8 cellular contexts compared by ENCODE assay signal in the genomic region with DNA sequence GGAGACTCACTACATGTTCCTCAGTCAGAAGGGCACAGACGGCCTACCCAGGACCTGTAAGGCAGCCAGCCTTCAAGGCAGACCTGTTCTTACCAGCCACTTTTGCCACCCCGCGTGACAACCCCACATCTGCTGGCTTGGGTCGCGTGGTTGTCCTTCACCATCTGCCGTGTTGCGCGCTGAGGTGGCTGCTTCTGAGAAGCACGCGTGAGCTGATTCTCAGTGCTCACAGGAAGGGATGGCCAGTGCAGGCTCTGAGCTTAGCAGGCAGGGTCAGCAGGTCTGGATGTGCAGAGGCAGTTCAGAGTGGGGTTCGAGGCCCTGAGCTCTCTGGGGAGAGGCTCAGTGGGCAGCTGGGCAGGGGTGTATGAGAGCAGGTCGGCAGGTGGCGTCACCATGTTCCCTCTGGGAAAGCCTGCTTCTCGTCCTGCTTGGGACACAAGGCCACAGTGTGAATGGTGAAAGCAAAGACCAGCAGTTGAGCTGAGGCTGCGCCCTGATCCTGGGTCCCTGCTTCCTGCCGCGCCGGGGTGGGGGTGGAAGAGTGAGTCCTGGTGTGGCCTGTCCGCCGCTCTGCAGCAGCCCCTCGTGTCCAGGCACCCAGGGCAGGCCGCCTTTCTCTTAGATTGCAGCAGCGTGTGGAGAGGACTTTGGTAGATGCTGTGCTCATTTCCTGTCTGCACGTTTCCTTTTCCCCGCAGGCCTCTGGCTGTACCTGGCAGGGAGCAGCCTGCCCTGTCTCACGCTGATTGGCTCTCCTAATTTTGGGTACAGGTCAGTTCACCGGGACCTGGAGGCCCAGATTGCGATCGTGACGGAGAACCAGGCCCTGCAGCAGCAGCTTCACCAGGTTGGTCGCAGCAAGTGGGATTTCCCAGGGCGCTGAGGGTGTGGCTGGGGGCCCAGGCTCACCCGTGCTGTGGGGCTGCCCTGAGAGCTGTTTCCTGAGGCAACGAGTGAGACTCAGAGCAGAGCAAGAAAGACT. TPM values are rescaled to one million over a fixed set of nuclear protein-coding genes. Genes with fewer than 3 reads are reported as not detected.
DNase-seq lines count a peak whose midpoint lies in the region; ATAC-seq and TF ChIP-seq lines count a peak whose summit lies in the region.

No MANE protein-coding gene starts in this region.

- peaks cover 9% of the 10 kb centered on the region for H3K79me2 ChIP-seq in trophoblast cell (ENCODE audit: control insufficient read depth, insufficient read depth, low read length, poor library complexity)

- intact Hi-C loops in heart left ventricle (cut with DNase I), result loop anchor here in 3 of 10 donors (5.0 kb wide), 1 partner anchor 32 kb away; no protein-coding TSS in a partner anchor
- intact Hi-C loops in Right ventricle myocardium superior (cut with DNase I), result no loop called here
- intact Hi-C loops in dendritic cell treated with granulocyte-macrophage colony-stimulating factor and Interleukin-4, amounts not matched to agents 40 ng/mL and 50 ng/mL, for 4 days (cut with micrococcal nuclease), result no loop called here
- intact Hi-C loops in upper lobe of right lung (cut with DNase I), result no loop called here

- H3K4me3 ChIP-seq in heart left ventricle, result peak overlapping the region in 1 of 12 donors; percentile 25
- H3K4me3 ChIP-seq in trophoblast cell (ENCODE audit: low read depth, low read length), result no peak overlapping the region
- H3K4me3 ChIP-seq in upper lobe of right lung, result no peak overlapping the region
- no peak overlapping the region for H3K4me3 ChIP-seq in coronary artery

- TF ChIP-seq POLR2A in heart left ventricle (IDR thresholded peaks at IDR 0.05), result no peak

- H3K27me3 Mint-ChIP-seq in dendritic cell treated with granulocyte-macrophage colony-stimulating factor and Interleukin-4, amounts not matched to agents 40 ng/mL and 50 ng/mL, for 4 days, result no peaks in the 10 kb centered on the region

- H3K79me1 ChIP-seq in trophoblast cell (ENCODE audit: low read length), result peaks cover 28% of the 10 kb centered on the region

- peak overlapping the region; percentile 30 for H3K4me3 Mint-ChIP-seq in dendritic cell treated with granulocyte-macrophage colony-stimulating factor and Interleukin-4, amounts not matched to agents 40 ng/mL and 50 ng/mL, for 4 days

- H4K91ac ChIP-seq in trophoblast cell (ENCODE audit: low read depth, low read length), result peak overlapping the region; percentile 41

- no peak overlapping the region for H4K12ac ChIP-seq in trophoblast cell (ENCODE audit: low read depth, low read length)

- H4K8ac ChIP-seq in trophoblast cell (ENCODE audit: low read depth, low read length), result no peak overlapping the region

- H2BK12ac ChIP-seq in trophoblast cell (ENCODE audit: low read length), result peak overlapping the region; percentile 47

- WGBS in heart left ventricle, 4 donors, result 66 to 73% (median 70%) methylated on average over 20 to 34 of the region's 34 CpGs
- no CpG with 5 or more reads among the region's 34 CpGs for WGBS in trophoblast cell (ENCODE audit: extremely low coverage, insufficient coverage, insufficient read length)

- peak overlapping the region; percentile 35 for H3K14ac ChIP-seq in trophoblast cell (ENCODE audit: low read length)

- H2BK120ac ChIP-seq in trophoblast cell (ENCODE audit: insufficient read depth, low read length, poor library complexity), result peak overlapping the region; percentile 54

- H3K27me3 ChIP-seq in heart left ventricle (no peaks in the 10 kb centered on the region), trophoblast cell (ENCODE audit: insufficient read depth, low read length) (no peaks in the 10 kb centered on the region), upper lobe of right lung (no peaks in the 10 kb centered on the region)

- H3K9me3 ChIP-seq in heart left ventricle (no peaks in the 10 kb centered on the region), trophoblast cell (ENCODE audit: insufficient read depth, low read depth, low read length) (no peaks in the 10 kb centered on the region), upper lobe of right lung (no peaks in the 10 kb centered on the region)

- peak overlapping the region; percentile 88 for H3K27ac Mint-ChIP-seq in dendritic cell treated with granulocyte-macrophage colony-stimulating factor and Interleukin-4, amounts not matched to agents 40 ng/mL and 50 ng/mL, for 4 days

- H2BK5ac ChIP-seq in trophoblast cell (ENCODE audit: low read depth, low read length, poor library complexity), result peak overlapping the region; percentile 41

- peaks cover 7 to 93% (median 76%) of the 10 kb centered on the region in 12 donors for H3K4me1 ChIP-seq in heart left ventricle
- H3K4me1 ChIP-seq in trophoblast cell (ENCODE audit: control insufficient read depth in 1 of 2, insufficient read depth in 2 of 2, low read length in 2 of 2), result peaks cover 39 to 50% of the 10 kb centered on the region in 2 experiments
- H3K4me1 ChIP-seq in upper lobe of right lung, result peaks cover 91% of the 10 kb centered on the region

- no peak for ATAC-seq in heart left ventricle
- ATAC-seq in Right ventricle myocardium superior (ENCODE audit: poor library complexity), result no peak
- no peak for ATAC-seq in upper lobe of right lung

- peaks cover 84% of the 10 kb centered on the region for H3K4me1 Mint-ChIP-seq in dendritic cell treated with granulocyte-macrophage colony-stimulating factor and Interleukin-4, amounts not matched to agents 40 ng/mL and 50 ng/mL, for 4 days (ENCODE audit: low read depth)

- peaks cover 83% of the 10 kb centered on the region for H3K36me3 Mint-ChIP-seq in dendritic cell treated with granulocyte-macrophage colony-stimulating factor and Interleukin-4, amounts not matched to agents 40 ng/mL and 50 ng/mL, for 4 days (ENCODE audit: low read depth)

- no peak overlapping the region for H2AFZ ChIP-seq in trophoblast cell (ENCODE audit: insufficient read depth, low read length, poor library complexity)

- H3K18ac ChIP-seq in trophoblast cell (ENCODE audit: low read length), result peak overlapping the region; percentile 66

- H3K4ac ChIP-seq in trophoblast cell (ENCODE audit: low read depth, low read length), result peak overlapping the region; percentile 18

- peak overlapping the region; percentile 50 for H2AK5ac ChIP-seq in trophoblast cell (ENCODE audit: low read length)

- DNase-seq in heart left ventricle (no peak), Right ventricle myocardium superior (no peak), trophoblast cell (no peak), upper lobe of right lung (no peak), RKO (ENCODE audit: low spot score) (no peak), LoVo (ENCODE audit: low spot score) (no peak), coronary artery (ENCODE audit: low spot score) (no peak)

- H3K9me3 Mint-ChIP-seq in dendritic cell treated with granulocyte-macrophage colony-stimulating factor and Interleukin-4, amounts not matched to agents 40 ng/mL and 50 ng/mL, for 4 days, result no peaks in the 10 kb centered on the region

- no peak overlapping the region for H3K23ac ChIP-seq in trophoblast cell (ENCODE audit: low read length)

- no peak overlapping the region for H3K9ac ChIP-seq in trophoblast cell (ENCODE audit: low read length)

- H3K4me2 ChIP-seq in trophoblast cell (ENCODE audit: low read length), result no peak overlapping the region

- TF ChIP-seq CTCF in heart left ventricle (IDR thresholded peaks at IDR 0.05), result no peak
- no peak for TF ChIP-seq CTCF in upper lobe of right lung (IDR thresholded peaks at IDR 0.05)
- TF ChIP-seq CTCF in coronary artery (IDR thresholded peaks at IDR 0.05), result no peak

- H3K27ac ChIP-seq in heart left ventricle (peak overlapping the region; percentile 21 to 98 (median 84)), trophoblast cell (ENCODE audit: low read depth, low read length) (peak overlapping the region; percentile 15), upper lobe of right lung (peak overlapping the region; percentile 83), coronary artery (peak overlapping the region in 1 of 2 donors; percentile 57)

- H3K36me3 ChIP-seq in heart left ventricle (peaks cover 0 to 19% (median 5%) of the 10 kb centered on the region in 9 donors), trophoblast cell (ENCODE audit: control insufficient read depth in 1 of 2, insufficient read depth in 2 of 2, low read length in 2 of 2) (peaks cover 18 to 32% of the 10 kb centered on the region in 2 experiments), upper lobe of right lung (peaks cover 11% of the 10 kb centered on the region)

RNA-seq across cellular contexts. Expression of a gene that starts 36.0 kb away (rescaled TPM):
- total RNA-seq in heart left ventricle (10 to 100 TPM; 14.2 to 32.8 (median 17.3) TPM), Right ventricle myocardium superior (18.1 TPM), upper lobe of right lung (95.5 TPM)
- polyA plus RNA-seq in heart left ventricle, result 10 to 100 TPM; 11.9 to 24.6 TPM
- 23.9 and 26.5 TPM in 2 replicates for polyA plus RNA-seq in trophoblast cell (2013)

RNA-seq across cellular contexts. Expression of a gene that starts 54.6 kb away (rescaled TPM):
- total RNA-seq in heart left ventricle (100 to 1,000 TPM in 1 of 9 donors, 10 to 100 TPM in 5, 1 to 10 TPM in 3; 4.6 to 134 (median 18.4) TPM), Right ventricle myocardium superior (10.5 TPM), upper lobe of right lung (82.0 TPM)
- 10 to 100 TPM; 15.2 to 15.9 TPM for polyA plus RNA-seq in heart left ventricle
- polyA plus RNA-seq in trophoblast cell (2013), result 33.2 and 33.8 TPM in 2 replicates
